In the genomic region with DNA sequence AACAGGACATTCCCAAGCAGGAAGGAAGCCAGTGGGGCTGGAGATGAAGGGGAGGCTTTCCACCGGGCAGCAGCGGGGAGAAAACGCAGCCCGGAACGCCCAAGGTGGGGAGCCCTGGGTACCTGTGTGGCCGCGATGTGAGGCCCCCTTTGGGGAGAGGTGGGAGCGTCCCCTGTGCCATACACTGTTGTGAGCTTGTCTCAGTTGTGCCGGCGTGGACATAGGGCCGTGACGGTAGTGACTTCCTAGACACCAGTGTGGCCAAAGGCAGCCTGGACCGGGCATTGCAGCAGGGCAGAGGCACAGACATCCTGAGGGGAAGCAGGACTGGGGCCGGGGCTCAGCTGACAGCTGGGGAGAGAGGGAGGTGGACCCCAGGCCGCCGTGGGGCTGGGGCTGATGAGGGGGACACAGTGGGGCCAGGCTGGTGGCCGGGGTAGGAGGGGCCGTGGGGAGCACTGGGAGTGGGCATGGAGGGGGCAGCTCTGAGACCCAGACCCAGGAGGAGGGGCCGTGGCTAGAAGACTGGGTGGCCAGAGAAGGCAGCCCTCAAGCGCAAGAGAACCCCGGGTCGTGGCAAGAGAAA, we compare ENCODE assay signal across 16 cellular contexts. TPM values are rescaled to one million over a fixed set of nuclear protein-coding genes. Genes with fewer than 3 reads are reported as not detected.
DNase-seq lines count a peak whose midpoint lies in the region; ATAC-seq and TF ChIP-seq lines count a peak whose summit lies in the region.
"Had no signal": no experiment of that assay in that cellular context is flagged by ENCODE, and none has a peak within 500 bp of the region (broad histone marks: within the 10 kb centered on the region; RNA-seq: fewer than 3 reads in every experiment).

No MANE protein-coding gene starts in this region.

- no peak overlapping the region for H3K4me3 Mint-ChIP-seq in osteocyte (ENCODE audit: unreplicated experiment)
- H3K4me3 Mint-ChIP-seq: activated CD4-positive, alpha-beta memory T cell treated with anti-CD3 and anti-CD28 coated beads, Interleukin-2, amount 10 ng/mL, durations not matched to agents 7 days and 5 days; activated naive CD4-positive, alpha-beta T cell treated with anti-CD3 and anti-CD28 coated beads, Interleukin-2, amount 50 U/mL, for 24 hours; dendritic cell treated with granulocyte-macrophage colony-stimulating factor and Interleukin-4, amounts not matched to agents 40 ng/mL and 50 ng/mL, for 4 days; T-helper 2 cell treated with Interferon-gamma antibody and Interleukin-4, amounts not matched to agents 5 μg/mL and 100 μg/mL, for 36 hours had no signal

- H3K36me3 ChIP-seq in SK-N-SH (replicated peaks in 1 of 2; ENCODE audit: control insufficient read depth in 1 of 2, insufficient read depth in 2 of 2, low read length in 1 of 2) (peaks cover 18 to 28% of the 10 kb centered on the region in 2 experiments), heart left ventricle (peaks cover 0 to 43% (median 26%) of the 10 kb centered on the region in 9 donors)

- H3K27me3 ChIP-seq in SK-N-SH (ENCODE audit: insufficient read depth) (no peaks in the 10 kb centered on the region), heart left ventricle (no peaks in the 10 kb centered on the region), foreskin keratinocyte (no peaks in the 10 kb centered on the region)
- H3K27me3 ChIP-seq: MG63 had no signal

- no peak; the same call in 2 of the 3 replicates for ATAC-seq in SK-N-SH treated with all-trans-retinoic acid at 6 μM for 48 hours
- ATAC-seq in heart left ventricle = peak in 3 of 4 donors; percentile 9 to 25 (median 12)
- no peak for ATAC-seq in GM18498 (IDR thresholded peaks at IDR 0.05; ENCODE audit: unreplicated experiment)
- ATAC-seq in foreskin keratinocyte = no peak

- POLR2A ChIA-PET in SK-N-SH (lab: Yijun Ruan, JAX) = interaction anchor here (1.0 kb wide), 1 partner anchor 56 kb away, joined by 4 read pairs; no protein-coding TSS in a partner anchor

- H3K27ac Mint-ChIP-seq in osteocyte (ENCODE audit: unreplicated experiment) = peak overlapping the region; percentile 68
- H3K27ac Mint-ChIP-seq: activated CD4-positive, alpha-beta memory T cell treated with anti-CD3 and anti-CD28 coated beads, Interleukin-2, amount 10 ng/mL, durations not matched to agents 7 days and 5 days; dendritic cell treated with granulocyte-macrophage colony-stimulating factor and Interleukin-4, amounts not matched to agents 40 ng/mL and 50 ng/mL, for 4 days; T-helper 2 cell treated with Interferon-gamma antibody and Interleukin-4, amounts not matched to agents 5 μg/mL and 100 μg/mL, for 36 hours had no signal

- no peaks in the 10 kb centered on the region for H3K27me3 Mint-ChIP-seq in osteocyte (ENCODE audit: unreplicated experiment)
- H3K27me3 Mint-ChIP-seq: activated CD4-positive, alpha-beta memory T cell treated with anti-CD3 and anti-CD28 coated beads, Interleukin-2, amount 10 ng/mL, durations not matched to agents 7 days and 5 days; activated naive CD4-positive, alpha-beta T cell treated with anti-CD3 and anti-CD28 coated beads, Interleukin-2, amount 50 U/mL, for 24 hours; dendritic cell treated with granulocyte-macrophage colony-stimulating factor and Interleukin-4, amounts not matched to agents 40 ng/mL and 50 ng/mL, for 4 days had no signal

- DNase-seq in SK-N-SH (peak; percentile 45), heart left ventricle (peak in 3 of 5 donors; percentile 18 to 60 (median 26)), osteocyte (ENCODE audit: extremely low spot score, unreplicated experiment) (peak; percentile 82), ureter (ENCODE audit: low spot score) (peak; percentile 42), foreskin keratinocyte (no peak)
- DNase-seq in stimulated activated CD4-positive, alpha-beta T cell treated with anti-CD3 and anti-CD28 coated beads, Interleukin-1b, Interleukin-23, amount 100 ng/mL, for 48 hours = no peak
- DNase-seq: activated CD4-positive, alpha-beta memory T cell treated with anti-CD3 and anti-CD28 coated beads, Interleukin-2, amount 10 ng/mL, durations not matched to agents 7 days and 5 days; foreskin melanocyte; MG63; stimulated activated naive CD4-positive, alpha-beta T cell had no signal

- H3K4me3 ChIP-seq in SK-N-SH (ENCODE audit: low read depth in 2 of 2, low read length in 1 of 2) (no peak overlapping the region), heart left ventricle (peak overlapping the region in 7 of 12 donors; percentile 3 to 26 (median 15))
- H3K4me3 ChIP-seq: MG63 had no signal

- 90% methylated on average over 22 of the region's 22 CpGs for WGBS in SK-N-SH (ENCODE audit: low lambda C conversion rate)
- 56 to 71% (median 66%) methylated on average over 20 to 22 of the region's 22 CpGs for WGBS in heart left ventricle, 4 donors

- peak overlapping the region in 1 of 2 experiments; percentile 99; a peak in 2 of 4 replicates for H3K27ac ChIP-seq in SK-N-SH (ENCODE audit: low read depth in 2 of 2, low read length in 1 of 2)
- peak overlapping the region in 11 of 12 donors; percentile 24 to 78 (median 61) for H3K27ac ChIP-seq in heart left ventricle
- no peak overlapping the region for H3K27ac ChIP-seq in foreskin keratinocyte
- H3K27ac ChIP-seq: 22Rv1 had no signal

- H3K36me3 Mint-ChIP-seq in osteocyte (ENCODE audit: unreplicated experiment) = peaks cover 26% of the 10 kb centered on the region

- TF ChIP-seq EP300 in SK-N-SH (IDR thresholded peaks at IDR 0.05; ENCODE audit: borderline replicate concordance in 1 of 2, low read depth in 1 of 2, low read length in 1 of 2) = no peak

- H4K20me1 ChIP-seq in SK-N-SH (ENCODE audit: insufficient read depth) = peaks cover 55% of the 10 kb centered on the region

- intact Hi-C loops in heart left ventricle (cut with DNase I) = loop anchor here in 1 of 10 donors (10.0 kb wide), 1 partner anchor 51 kb away; a partner anchor contains a TSS

- no peak overlapping the region for H2AFZ ChIP-seq in SK-N-SH (ENCODE audit: low read depth)

- no peak for TF ChIP-seq RAD21 in SK-N-SH (IDR thresholded peaks at IDR 0.05; ENCODE audit: low read length)

- no peaks in the 10 kb centered on the region for H3F3A ChIP-seq in SK-N-SH (replicated peaks; ENCODE audit: insufficient read depth)

- H3K9ac ChIP-seq in SK-N-SH = no peak overlapping the region

- H3K9me2 ChIP-seq in SK-N-SH = no peaks in the 10 kb centered on the region

- TF ChIP-seq POLR2A in heart left ventricle (IDR thresholded peaks at IDR 0.05) = no peak

- H3K4me2 ChIP-seq in SK-N-SH = no peak overlapping the region

- TF ChIP-seq CTCF in SK-N-SH (IDR thresholded peaks at IDR 0.05) (no peak), heart left ventricle (IDR thresholded peaks at IDR 0.05) (no peak), osteocyte (IDR thresholded peaks at IDR 0.05) (no peak), foreskin keratinocyte (conservative IDR thresholded peaks at IDR 0.05) (no peak)

- CTCF ChIA-PET in SK-N-SH (lab: Yijun Ruan, JAX) = interaction anchor here (0.7 to 4.8 kb wide), 5 partner anchors 16 to 152 kb away, joined by 3 to 39 read pairs (median 8); no protein-coding TSS in a partner anchor

- peaks cover 0 to 73% of the 10 kb centered on the region in 2 experiments; a peak in 2 of 4 replicates for H3K4me1 ChIP-seq in SK-N-SH (ENCODE audit: control insufficient read depth in 1 of 2, insufficient read depth in 2 of 2, low read depth in 1 of 2, low read length in 1 of 2)
- H3K4me1 ChIP-seq in heart left ventricle = peaks cover 0 to 50% (median 37%) of the 10 kb centered on the region in 12 donors
- no peaks in the 10 kb centered on the region for H3K4me1 ChIP-seq in foreskin keratinocyte

- peaks cover 2% of the 10 kb centered on the region for H3K9me3 Mint-ChIP-seq in osteocyte (ENCODE audit: unreplicated experiment)
- H3K9me3 Mint-ChIP-seq: activated naive CD4-positive, alpha-beta T cell treated with anti-CD3 and anti-CD28 coated beads, Interleukin-2, amount 50 U/mL, for 24 hours had no signal

- H3K4me1 Mint-ChIP-seq in osteocyte (ENCODE audit: unreplicated experiment) = peaks cover 36% of the 10 kb centered on the region
- H3K4me1 Mint-ChIP-seq: activated CD4-positive, alpha-beta memory T cell treated with anti-CD3 and anti-CD28 coated beads, Interleukin-2, amount 10 ng/mL, durations not matched to agents 7 days and 5 days had no signal

- peaks cover 42% of the 10 kb centered on the region for H3K79me2 ChIP-seq in SK-N-SH (ENCODE audit: insufficient read depth)

- H3K9me3 ChIP-seq in SK-N-SH (no peaks in the 10 kb centered on the region), heart left ventricle (no peaks in the 10 kb centered on the region)
- H3K9me3 ChIP-seq: MG63 had no signal

TF ChIP-seq in SK-N-SH, 30 proteins besides CTCF, POLR2A, EP300 and RAD21 (continues in another document):
- TF ChIP-seq FOXM1 (IDR thresholded peaks at IDR 0.05; ENCODE audit: low read depth) = no peak

RNA-seq across cellular contexts. Expression of a gene that starts 38.5 kb away (rescaled TPM):
- polyA plus RNA-seq in SK-N-SH (2012; rRNA removed) = 61.4 and 76.7 TPM in 2 replicates
- 84.0 and 86.0 TPM in 2 replicates for polyA plus RNA-seq in SK-N-SH (2012; cell fraction: cytosol; rRNA removed)
- 70.1 and 82.8 TPM in 2 replicates for polyA plus RNA-seq in SK-N-SH (2012; cell fraction: nucleus; rRNA removed)
- total RNA-seq in heart left ventricle = 10 to 100 TPM; 39.7 to 50.3 (median 45.8) TPM
- 10 to 100 TPM; 19.7 to 30.4 TPM for polyA plus RNA-seq in heart left ventricle
- 66.9 and 72.1 TPM in 2 replicates for total RNA-seq in osteocyte
- 54.9 TPM for total RNA-seq in ureter
- total RNA-seq in foreskin keratinocyte = 145 and 167 TPM in 2 replicates
- polyA plus RNA-seq in foreskin keratinocyte = 89.0 and 114 TPM in 2 replicates

RNA-seq across cellular contexts. Expression of a gene that starts 55.5 kb away (rescaled TPM):
- polyA plus RNA-seq in SK-N-SH (2012; rRNA removed) = 11.0 and 13.0 TPM in 2 replicates
- polyA plus RNA-seq in SK-N-SH (2012; cell fraction: cytosol; rRNA removed) = 7.2 and 7.4 TPM in 2 replicates
- polyA plus RNA-seq in SK-N-SH (2012; cell fraction: nucleus; rRNA removed) = 58.3 and 68.7 TPM in 2 replicates
- total RNA-seq in heart left ventricle = 100 to 1,000 TPM in 7 of 9 donors, 10 to 100 TPM in 2; 95.4 to 247 (median 159) TPM
- 10 to 100 TPM; 68.7 to 83.9 TPM for polyA plus RNA-seq in heart left ventricle
- 27.5 and 29.0 TPM in 2 replicates for total RNA-seq in osteocyte
- 20.6 TPM for total RNA-seq in ureter
- 5.4 and 6.4 TPM in 2 replicates for total RNA-seq in foreskin keratinocyte
- 3.8 and 4.0 TPM in 2 replicates for polyA plus RNA-seq in foreskin keratinocyte

Comparison
In these comparisons a context has a peak if more than half of its experiments do, and no peak if none do; other contexts are left out.
1. DNase-seq: peak in SK-N-SH (single experiment), heart left ventricle (3 of 5), osteocyte (single experiment) and ureter (single experiment); none in stimulated activated CD4-positive, alpha-beta T cell treated with anti-CD3 and anti-CD28 coated beads, Interleukin-1b, Interleukin-23, amount 100 ng/mL, for 48 hours (single experiment) and foreskin keratinocyte (0 of 2).
2. H3K4me3 ChIP-seq: peak in heart left ventricle (7 of 12); none in SK-N-SH (0 of 2).
3. ATAC-seq: peak in heart left ventricle (3 of 4); none in SK-N-SH treated with all-trans-retinoic acid at 6 μM for 48 hours (single experiment), GM18498 (single experiment) and foreskin keratinocyte (single experiment).